Comparison of ENCODE assay signal across 16 cellular contexts in the genomic region with DNA sequence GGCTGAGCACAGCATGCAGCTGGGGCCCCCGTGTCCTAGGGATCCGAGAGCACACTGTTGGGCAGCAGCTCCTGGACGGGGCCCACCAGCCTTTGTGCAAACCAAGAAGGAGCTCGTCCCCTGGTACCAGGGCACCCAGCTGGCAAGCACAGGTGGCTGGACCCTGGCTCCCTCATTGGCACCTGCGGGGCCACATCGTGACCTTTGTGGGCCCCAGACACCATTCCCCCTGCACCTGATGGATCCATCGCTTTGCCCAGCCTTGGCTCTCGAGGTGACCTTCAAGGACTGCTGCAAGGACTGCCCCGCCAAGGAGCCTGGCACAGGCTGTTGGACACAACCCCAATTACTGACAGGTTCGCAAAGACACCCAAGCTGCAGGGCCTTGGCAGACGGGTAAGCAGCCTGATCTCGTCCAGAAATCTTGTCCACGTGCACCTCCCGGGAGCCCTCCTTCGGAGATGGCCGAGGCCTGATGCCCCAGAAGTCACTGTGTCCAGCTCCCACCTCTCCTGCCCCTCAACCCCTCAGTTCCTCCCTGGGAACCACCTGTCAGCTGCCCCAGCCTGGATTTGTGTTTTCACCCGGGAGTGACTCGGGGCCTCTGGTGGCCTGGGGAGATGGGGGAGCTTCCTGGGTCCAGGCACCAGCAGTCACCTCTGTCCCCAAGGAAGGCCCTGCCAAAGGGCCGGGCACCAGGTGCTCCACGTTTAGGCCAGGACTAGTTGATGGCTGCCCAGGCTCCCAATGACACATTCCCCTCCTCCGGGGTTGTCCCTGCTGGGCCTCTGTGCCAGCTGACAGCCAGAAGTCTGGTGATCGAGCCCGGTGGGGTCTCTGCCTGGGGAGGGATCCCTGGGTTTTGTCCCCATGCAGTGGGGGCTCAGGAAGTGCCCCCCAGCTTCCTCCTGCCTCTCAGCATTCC.
"Had no signal": no experiment of that assay in that cellular context is flagged by ENCODE, and none has a peak within 500 bp of the region (broad histone marks: within the 10 kb centered on the region; RNA-seq: fewer than 3 reads in every experiment).

No MANE protein-coding gene starts in this region.

- H3K27ac ChIP-seq: body of pancreas, ovary had no signal

- H3K27ac Mint-ChIP-seq: activated B cell treated with CpG ODN at 0.5 μM for 24 hours; activated CD4-positive, alpha-beta T cell treated with anti-CD3 and anti-CD28 coated beads, Interleukin-2, amount 10 ng/mL, durations not matched to agents 24 days and 14 days; activated CD8-positive, alpha-beta T cell treated with anti-CD3 and anti-CD28 coated beads, Interleukin-2, amount 10 ng/mL, durations not matched to agents 7 days and 5 days; activated naive CD4-positive, alpha-beta T cell treated with anti-CD3 and anti-CD28 coated beads, Interleukin-2, amount 50 U/mL, for 24 hours; stimulated activated memory B cell treated with anti-CD40 and anti-IgM and Interleukin-4, amounts not matched to agents 10 μg/mL and 1 μg/mL and 100 μg/mL, for 72 hours had no signal

- H3K9me3 Mint-ChIP-seq: activated B cell treated with CpG ODN at 0.5 μM for 24 hours; activated CD4-positive, alpha-beta T cell treated with anti-CD3 and anti-CD28 coated beads, Interleukin-2, amount 10 ng/mL, durations not matched to agents 24 days and 14 days; activated naive CD4-positive, alpha-beta T cell treated with anti-CD3 and anti-CD28 coated beads, Interleukin-2, amount 50 U/mL, for 24 hours; central memory CD8-positive, alpha-beta T cell; stimulated activated memory B cell treated with anti-CD40 and anti-IgM and Interleukin-4, amounts not matched to agents 10 μg/mL and 1 μg/mL and 100 μg/mL, for 72 hours had no signal

- H3K4me1 Mint-ChIP-seq: activated B cell treated with CpG ODN at 0.5 μM for 24 hours; activated CD4-positive, alpha-beta T cell treated with anti-CD3 and anti-CD28 coated beads, Interleukin-2, amount 10 ng/mL, durations not matched to agents 24 days and 14 days; activated naive CD4-positive, alpha-beta T cell treated with anti-CD3 and anti-CD28 coated beads, Interleukin-2, amount 50 U/mL, for 24 hours; central memory CD8-positive, alpha-beta T cell; stimulated activated memory B cell treated with anti-CD40 and anti-IgM and Interleukin-4, amounts not matched to agents 10 μg/mL and 1 μg/mL and 100 μg/mL, for 72 hours had no signal

- DNase-seq: activated B cell treated with CpG ODN at 0.5 μM for 24 hours; activated CD4-positive, alpha-beta T cell treated with anti-CD3 and anti-CD28 coated beads, Interleukin-2, amount 10 ng/mL, durations not matched to agents 24 days and 14 days; activated CD8-positive, alpha-beta T cell treated with anti-CD3 and anti-CD28 coated beads, Interleukin-2, amount 10 ng/mL, durations not matched to agents 7 days and 5 days; amniotic stem cell; body of pancreas; effector memory CD4-positive, alpha-beta T cell; foreskin fibroblast; hypothalamus; kidney glomerular epithelial cell; ovary; stimulated activated CD4-positive, alpha-beta T cell treated with anti-CD3 and anti-CD28 coated beads, Interleukin-2, amount 100 ng/mL, for 48 hours; SW 1271 had no signal

- H3K4me3 Mint-ChIP-seq: activated B cell treated with CpG ODN at 0.5 μM for 24 hours; activated CD4-positive, alpha-beta T cell treated with anti-CD3 and anti-CD28 coated beads, Interleukin-2, amount 10 ng/mL, durations not matched to agents 24 days and 14 days; activated CD8-positive, alpha-beta T cell treated with anti-CD3 and anti-CD28 coated beads, Interleukin-2, amount 10 ng/mL, durations not matched to agents 7 days and 5 days; activated naive CD4-positive, alpha-beta T cell treated with anti-CD3 and anti-CD28 coated beads, Interleukin-2, amount 50 U/mL, for 24 hours; central memory CD8-positive, alpha-beta T cell; stimulated activated memory B cell treated with anti-CD40 and anti-IgM and Interleukin-4, amounts not matched to agents 10 μg/mL and 1 μg/mL and 100 μg/mL, for 72 hours had no signal

- H3K9me3 ChIP-seq: body of pancreas, ovary had no signal

- H3K4me3 ChIP-seq: body of pancreas, ovary had no signal

- FAIRE-seq: TTC549 had no signal

- ATAC-seq: activated CD8-positive, alpha-beta T cell treated with anti-CD3 and anti-CD28 coated beads, Interleukin-2, amount 10 ng/mL, durations not matched to agents 7 days and 5 days; body of pancreas; stimulated activated memory B cell treated with anti-CD40 and anti-IgM and Interleukin-4, amounts not matched to agents 10 μg/mL and 1 μg/mL and 100 μg/mL, for 72 hours had no signal

- H3K27me3 ChIP-seq: body of pancreas, ovary had no signal

- H3K36me3 ChIP-seq: ovary had no signal

- H3K36me3 Mint-ChIP-seq: activated naive CD4-positive, alpha-beta T cell treated with anti-CD3 and anti-CD28 coated beads, Interleukin-2, amount 50 U/mL, for 24 hours; stimulated activated memory B cell treated with anti-CD40 and anti-IgM and Interleukin-4, amounts not matched to agents 10 μg/mL and 1 μg/mL and 100 μg/mL, for 72 hours had no signal
